37 cellular contexts compared by ENCODE assay signal in the genomic region with DNA sequence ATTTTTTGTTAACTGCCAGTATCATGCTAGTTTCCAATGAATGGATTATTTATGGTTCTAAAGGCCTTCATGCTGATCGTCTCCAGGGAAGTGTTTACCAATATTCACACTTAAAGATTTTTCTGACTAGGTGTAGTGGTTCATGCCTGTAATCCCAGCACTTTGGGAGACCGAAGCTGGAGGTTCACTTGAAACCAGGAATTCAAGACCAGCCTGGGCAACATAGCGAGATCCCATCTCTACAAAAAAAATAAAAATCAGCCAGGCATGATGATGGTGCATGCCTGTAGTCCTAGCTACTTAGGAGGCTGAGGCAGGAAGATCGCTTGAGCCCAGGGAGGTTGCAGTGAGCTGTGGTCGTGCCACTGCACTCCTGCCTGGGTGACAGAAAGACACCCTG.
"Had no signal": no experiment of that assay in that cellular context is flagged by ENCODE, and none has a peak within 500 bp of the region (broad histone marks: within the 10 kb centered on the region; RNA-seq: fewer than 3 reads in every experiment).

No MANE protein-coding gene starts in this region.

- H3K27ac ChIP-seq: ascending aorta, cardiac muscle cell, VCaP had no signal

- H3K4me3 Mint-ChIP-seq: activated CD4-positive, alpha-beta memory T cell treated with anti-CD3 and anti-CD28 coated beads, Interleukin-2, amount 10 ng/mL, durations not matched to agents 7 days and 5 days; activated CD4-positive, alpha-beta T cell treated with anti-CD3 and anti-CD28 coated beads for 36 hours; activated CD8-positive, alpha-beta memory T cell treated with anti-CD3 and anti-CD28 coated beads, Interleukin-2, amount 10 ng/mL, durations not matched to agents 7 days and 5 days; activated CD8-positive, alpha-beta T cell treated with anti-CD3 and anti-CD28 coated beads, Interleukin-2, amount 10 ng/mL, durations not matched to agents 7 days and 5 days; activated naive CD4-positive, alpha-beta T cell treated with anti-CD3 and anti-CD28 coated beads, Interleukin-2, amount 10 ng/mL, durations not matched to agents 7 days and 5 days; activated naive CD4-positive, alpha-beta T cell treated with anti-CD3 and anti-CD28 coated beads, Interleukin-2, amount 50 U/mL, for 24 hours; activated naive CD8-positive, alpha-beta T cell treated with anti-CD3 and anti-CD28 coated beads, Interleukin-2, amount 10 ng/mL, durations not matched to agents 7 days and 5 days; activated naive CD8-positive, alpha-beta T cell treated with anti-CD3 and anti-CD28 coated beads, Interleukin-2, amount 50 U/mL, for 24 hours; activated T-cell treated with anti-CD3 and anti-CD28 coated beads, Interleukin-2, amount 50 U/mL, for 24 hours; brain; T-helper 1 cell treated with Interleukin-12 subunit alpha and Interleukin-12 subunit beta and Interleukin-4 antibody, amounts not matched to agents 30 μg/mL and 1 μg/mL, for 36 hours; T-helper 2 cell treated with Interferon-gamma antibody and Interleukin-4, amounts not matched to agents 5 μg/mL and 100 μg/mL, for 36 hours had no signal

- H3K27ac Mint-ChIP-seq: activated CD4-positive, alpha-beta memory T cell treated with anti-CD3 and anti-CD28 coated beads, Interleukin-2, amount 10 ng/mL, durations not matched to agents 7 days and 5 days; activated CD4-positive, alpha-beta T cell treated with anti-CD3 and anti-CD28 coated beads for 36 hours; activated CD8-positive, alpha-beta memory T cell treated with anti-CD3 and anti-CD28 coated beads, Interleukin-2, amount 10 ng/mL, durations not matched to agents 7 days and 5 days; activated CD8-positive, alpha-beta T cell treated with anti-CD3 and anti-CD28 coated beads, Interleukin-2, amount 10 ng/mL, durations not matched to agents 7 days and 5 days; activated naive CD4-positive, alpha-beta T cell treated with anti-CD3 and anti-CD28 coated beads, Interleukin-2, amount 10 ng/mL, durations not matched to agents 7 days and 5 days; activated naive CD4-positive, alpha-beta T cell treated with anti-CD3 and anti-CD28 coated beads, Interleukin-2, amount 50 U/mL, for 24 hours; activated naive CD8-positive, alpha-beta T cell treated with anti-CD3 and anti-CD28 coated beads, Interleukin-2, amount 10 ng/mL, durations not matched to agents 7 days and 5 days; activated naive CD8-positive, alpha-beta T cell treated with anti-CD3 and anti-CD28 coated beads, Interleukin-2, amount 50 U/mL, for 24 hours; activated T-cell treated with anti-CD3 and anti-CD28 coated beads, Interleukin-2, amount 50 U/mL, for 24 hours; activated T-helper 2 cell treated with anti-CD3 and anti-CD28 coated beads, Interferon-gamma antibody, Interleukin-2, Interleukin-4, amounts not matched to agents 10 μg/mL and 5 μg/mL and 100 μg/mL, durations not matched to agents 14 hours and 24 hours and 36 hours; brain; T-helper 1 cell treated with Interleukin-12 subunit alpha and Interleukin-12 subunit beta and Interleukin-4 antibody, amounts not matched to agents 30 μg/mL and 1 μg/mL, for 36 hours; T-helper 2 cell treated with Interferon-gamma antibody and Interleukin-4, amounts not matched to agents 5 μg/mL and 100 μg/mL, for 36 hours had no signal

- DNase-seq: activated CD4-positive, alpha-beta memory T cell treated with anti-CD3 and anti-CD28 coated beads, Interleukin-2, amount 10 ng/mL, durations not matched to agents 7 days and 5 days; activated CD4-positive, alpha-beta T cell treated with anti-CD3 and anti-CD28 coated beads for 1 hour; activated CD4-positive, alpha-beta T cell treated with anti-CD3 and anti-CD28 coated beads for 36 hours; activated CD4-positive, alpha-beta T cell treated with anti-CD3 and anti-CD28 coated beads for 48 hours; activated CD4-positive, alpha-beta T cell treated with anti-CD3 and anti-CD28 coated beads, Interleukin-2, amount 50 U/mL, for 1 hour; activated CD4-positive, alpha-beta T cell treated with anti-CD3 and anti-CD28 coated beads, Interleukin-2, amount 50 U/mL, for 48 hours; activated CD4-positive, CD25-positive, alpha-beta regulatory T cell; activated CD8-positive, alpha-beta memory T cell treated with anti-CD3 and anti-CD28 coated beads for 24 hours; activated CD8-positive, alpha-beta memory T cell treated with anti-CD3 and anti-CD28 coated beads, Interleukin-2, amount 10 ng/mL, durations not matched to agents 7 days and 5 days; activated CD8-positive, alpha-beta memory T cell treated with anti-CD3 and anti-CD28 coated beads, Interleukin-2, amount 50 U/mL, for 48 hours; activated CD8-positive, alpha-beta T cell treated with anti-CD3 and anti-CD28 coated beads, Interleukin-2, amount 10 ng/mL, durations not matched to agents 7 days and 5 days; activated effector memory CD4-positive, alpha-beta T cell treated with Interleukin-2 at 50 U/mL for 16 hours; activated gamma-delta T cell; activated naive CD4-positive, alpha-beta T cell treated with anti-CD3 and anti-CD28 coated beads, Interleukin-2, amount 10 ng/mL, durations not matched to agents 7 days and 5 days; activated naive CD4-positive, alpha-beta T cell treated with Interleukin-2 at 50 U/mL for 16 hours; activated naive CD8-positive, alpha-beta T cell treated with anti-CD3 and anti-CD28 coated beads, Interleukin-2, amount 10 ng/mL, durations not matched to agents 7 days and 5 days; activated naive CD8-positive, alpha-beta T cell treated with anti-CD3 and anti-CD28 coated beads, Interleukin-2, amount 50 U/mL, for 24 hours; activated T-cell treated with anti-CD3 and anti-CD28 coated beads, Interleukin-2, amount 50 U/mL, for 24 hours; activated T-cell treated with anti-CD3 and anti-CD28 coated beads, Interleukin-2, amount 50 U/mL, for 48 hours; amygdala; anterior cingulate cortex; caudate nucleus; T-helper 1 cell; T-helper 2 cell; T-helper 9 cell had no signal

- H3K4me3 ChIP-seq: ascending aorta, cardiac muscle cell had no signal

- ATAC-seq: activated CD4-positive, alpha-beta T cell treated with anti-CD3 and anti-CD28 coated beads for 36 hours; activated CD4-positive, CD25-positive, alpha-beta regulatory T cell treated with anti-CD3 and anti-CD28 coated beads, Interleukin-2, amount 50 U/mL, for 24 hours; activated CD8-positive, alpha-beta memory T cell treated with anti-CD3 and anti-CD28 coated beads, Interleukin-2, amount 10 ng/mL, durations not matched to agents 7 days and 5 days; activated CD8-positive, alpha-beta T cell treated with anti-CD3 and anti-CD28 coated beads, Interleukin-2, amount 10 ng/mL, durations not matched to agents 7 days and 5 days; activated naive CD8-positive, alpha-beta T cell treated with anti-CD3 and anti-CD28 coated beads, Interleukin-2, amount 50 U/mL, for 24 hours had no signal

- H3K27me3 Mint-ChIP-seq: activated CD4-positive, alpha-beta memory T cell treated with anti-CD3 and anti-CD28 coated beads, Interleukin-2, amount 10 ng/mL, durations not matched to agents 7 days and 5 days; activated CD4-positive, alpha-beta T cell treated with anti-CD3 and anti-CD28 coated beads for 36 hours; activated CD8-positive, alpha-beta memory T cell treated with anti-CD3 and anti-CD28 coated beads, Interleukin-2, amount 10 ng/mL, durations not matched to agents 7 days and 5 days; activated naive CD4-positive, alpha-beta T cell treated with anti-CD3 and anti-CD28 coated beads, Interleukin-2, amount 10 ng/mL, durations not matched to agents 7 days and 5 days; activated naive CD4-positive, alpha-beta T cell treated with anti-CD3 and anti-CD28 coated beads, Interleukin-2, amount 50 U/mL, for 24 hours; activated naive CD8-positive, alpha-beta T cell treated with anti-CD3 and anti-CD28 coated beads, Interleukin-2, amount 10 ng/mL, durations not matched to agents 7 days and 5 days; activated naive CD8-positive, alpha-beta T cell treated with anti-CD3 and anti-CD28 coated beads, Interleukin-2, amount 50 U/mL, for 24 hours; activated T-cell treated with anti-CD3 and anti-CD28 coated beads, Interleukin-2, amount 50 U/mL, for 24 hours; brain had no signal

- FAIRE-seq: bronchial epithelial cell, colon, TTC549 had no signal

- H3K4me1 Mint-ChIP-seq: activated CD4-positive, alpha-beta memory T cell treated with anti-CD3 and anti-CD28 coated beads, Interleukin-2, amount 10 ng/mL, durations not matched to agents 7 days and 5 days; activated naive CD4-positive, alpha-beta T cell treated with anti-CD3 and anti-CD28 coated beads, Interleukin-2, amount 10 ng/mL, durations not matched to agents 7 days and 5 days had no signal

- H3K27me3 ChIP-seq: ascending aorta, cardiac muscle cell had no signal

- H3K9me3 ChIP-seq: ascending aorta had no signal

- H3K4me1 ChIP-seq: ascending aorta had no signal

- H3K9me3 Mint-ChIP-seq: activated CD4-positive, alpha-beta memory T cell treated with anti-CD3 and anti-CD28 coated beads, Interleukin-2, amount 10 ng/mL, durations not matched to agents 7 days and 5 days; activated naive CD4-positive, alpha-beta T cell treated with anti-CD3 and anti-CD28 coated beads, Interleukin-2, amount 10 ng/mL, durations not matched to agents 7 days and 5 days; activated naive CD4-positive, alpha-beta T cell treated with anti-CD3 and anti-CD28 coated beads, Interleukin-2, amount 50 U/mL, for 24 hours; activated naive CD8-positive, alpha-beta T cell treated with anti-CD3 and anti-CD28 coated beads, Interleukin-2, amount 10 ng/mL, durations not matched to agents 7 days and 5 days; activated naive CD8-positive, alpha-beta T cell treated with anti-CD3 and anti-CD28 coated beads, Interleukin-2, amount 50 U/mL, for 24 hours; activated T-cell treated with anti-CD3 and anti-CD28 coated beads, Interleukin-2, amount 50 U/mL, for 24 hours; activated T-helper 2 cell treated with anti-CD3 and anti-CD28 coated beads, Interferon-gamma antibody, Interleukin-2, Interleukin-4, amounts not matched to agents 10 μg/mL and 5 μg/mL and 100 μg/mL, durations not matched to agents 14 hours and 24 hours and 36 hours; brain; T-helper 1 cell treated with Interleukin-12 subunit alpha and Interleukin-12 subunit beta and Interleukin-4 antibody, amounts not matched to agents 30 μg/mL and 1 μg/mL, for 36 hours; T-helper 2 cell treated with Interferon-gamma antibody and Interleukin-4, amounts not matched to agents 5 μg/mL and 100 μg/mL, for 36 hours had no signal
